8 cellular contexts compared by ENCODE assay signal in the genomic region with DNA sequence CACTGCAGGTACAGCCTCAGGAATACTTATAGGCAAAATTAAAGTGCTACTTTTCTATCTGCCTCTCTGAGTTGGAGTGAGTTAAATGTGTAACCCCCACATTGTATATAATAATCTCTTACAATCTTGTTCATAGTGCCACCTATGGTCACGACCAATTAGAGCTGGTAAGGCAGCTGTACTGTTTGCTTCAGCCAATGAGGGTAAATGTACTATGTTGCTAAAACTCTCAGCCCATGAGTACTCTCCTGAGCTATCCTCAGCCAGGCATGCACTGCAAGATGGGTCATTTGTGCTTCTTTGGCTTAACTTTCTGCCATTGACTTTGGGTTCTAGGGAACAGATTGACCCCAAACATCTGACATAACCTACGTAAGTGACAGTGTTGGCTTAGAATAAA. TPM values are rescaled to one million over a fixed set of nuclear protein-coding genes. Genes with fewer than 3 reads are reported as not detected.
DNase-seq lines count a peak whose midpoint lies in the region.

No MANE protein-coding gene starts in this region.

- H3K36me3 Mint-ChIP-seq in activated CD4-positive, alpha-beta memory T cell treated with anti-CD3 and anti-CD28 coated beads for 36 hours, result no peaks in the 10 kb centered on the region

- no peak overlapping the region for H3K27ac Mint-ChIP-seq in activated CD4-positive, alpha-beta memory T cell treated with anti-CD3 and anti-CD28 coated beads for 36 hours

- CTCF ChIA-PET in activated CD4-positive, alpha-beta memory T cell treated with anti-CD3 and anti-CD28 coated beads for 36 hours (lab: Charles Lee), result no interaction called here

- H3K4me1 Mint-ChIP-seq in activated CD4-positive, alpha-beta memory T cell treated with anti-CD3 and anti-CD28 coated beads for 36 hours (ENCODE audit: low read depth), result no peaks in the 10 kb centered on the region

- DNase-seq in stimulated activated CD4-positive, alpha-beta T cell treated with anti-CD3 and anti-CD28 coated beads, Interleukin-1b, Interleukin-23, amount 100 ng/mL, for 48 hours, result peak; percentile 24
- DNase-seq in stimulated activated CD4-positive, alpha-beta T cell treated with anti-CD3 and anti-CD28 coated beads, Interleukin-2, amount 100 ng/mL, for 24 hours, result no peak
- DNase-seq in HCEC 1CT (peak; percentile 51), LoVo (ENCODE audit: low spot score) (peak; percentile 38), myocyte (ENCODE audit: low read depth) (peak; percentile 44), COR-L47 (lab: John Stamatoyannopoulos, UW) (no peak), NCI-H1105 (lab: John Stamatoyannopoulos, UW) (no peak)
- peak; percentile 35 for DNase-seq in activated CD4-positive, alpha-beta memory T cell treated with anti-CD3 and anti-CD28 coated beads for 36 hours

- no peaks in the 10 kb centered on the region for H3K9me3 Mint-ChIP-seq in activated CD4-positive, alpha-beta memory T cell treated with anti-CD3 and anti-CD28 coated beads for 36 hours

- H3K27me3 Mint-ChIP-seq in activated CD4-positive, alpha-beta memory T cell treated with anti-CD3 and anti-CD28 coated beads for 36 hours, result no peaks in the 10 kb centered on the region

- H3K4me3 Mint-ChIP-seq in activated CD4-positive, alpha-beta memory T cell treated with anti-CD3 and anti-CD28 coated beads for 36 hours, result no peak overlapping the region

- POLR2A ChIA-PET in activated CD4-positive, alpha-beta memory T cell treated with anti-CD3 and anti-CD28 coated beads for 36 hours (lab: Charles Lee), result no interaction called here

- intact Hi-C loops in activated CD4-positive, alpha-beta memory T cell treated with anti-CD3 and anti-CD28 coated beads for 36 hours (cut with micrococcal nuclease), result no loop called here

RNA-seq across cellular contexts. Expression of a gene that starts 15.0 kb away (rescaled TPM):
- total RNA-seq in activated CD4-positive, alpha-beta memory T cell treated with anti-CD3 and anti-CD28 coated beads for 36 hours, result 100 to 1,000 TPM; 125 to 136 TPM
- 125 and 132 TPM in 2 replicates for total RNA-seq in myocyte
- polyA plus RNA-seq in myocyte (2012), result 43.8 TPM

RNA-seq across cellular contexts. Expression of a gene that starts 47.0 kb away (rescaled TPM):
- total RNA-seq in activated CD4-positive, alpha-beta memory T cell treated with anti-CD3 and anti-CD28 coated beads for 36 hours, result 1 to 10 TPM; 4.1 to 5.3 TPM
- 3.0 and 4.2 TPM in 2 replicates for total RNA-seq in myocyte
- polyA plus RNA-seq in myocyte (2012), result 12.9 TPM

Comparison
In these comparisons a context has a peak if more than half of its experiments do, and no peak if none do; other contexts are left out.
1. DNase-seq: peak in stimulated activated CD4-positive, alpha-beta T cell treated with anti-CD3 and anti-CD28 coated beads, Interleukin-1b, Interleukin-23, amount 100 ng/mL, for 48 hours (single experiment), HCEC 1CT (single experiment), LoVo (single experiment), activated CD4-positive, alpha-beta memory T cell treated with anti-CD3 and anti-CD28 coated beads for 36 hours (single experiment) and myocyte (single experiment); none in stimulated activated CD4-positive, alpha-beta T cell treated with anti-CD3 and anti-CD28 coated beads, Interleukin-2, amount 100 ng/mL, for 24 hours (0 of 2), COR-L47 (single experiment) and NCI-H1105 (single experiment).